ENCODE assay signal across 1 cellular context in genomic region chr19:42261763-42262162, GRCh38.
TF ChIP-seq lines count a peak whose summit lies in the region.

No MANE protein-coding gene starts in this region.

TF ChIP-seq in SK-N-SH treated with all-trans-retinoic acid at 6 μM for 48 hours, 23 proteins besides CTCF, POLR2A, EP300 and RAD21 (continued from another document):
- no peak for TF ChIP-seq GLIS3 (CRISPR knock-in tag; IDR thresholded peaks at IDR 0.05)
- TF ChIP-seq ZFP30 (CRISPR knock-in tag; IDR thresholded peaks at IDR 0.05), result no peak
- TF ChIP-seq ISL1 (CRISPR knock-in tag; IDR thresholded peaks at IDR 0.05), result no peak
- TF ChIP-seq SNAI2 (CRISPR knock-in tag; IDR thresholded peaks at IDR 0.05), result no peak
- TF ChIP-seq CREB5 (CRISPR knock-in tag; IDR thresholded peaks at IDR 0.05; ENCODE audit: low read depth), result no peak
- no peak for TF ChIP-seq TSHZ2 (CRISPR knock-in tag; IDR thresholded peaks at IDR 0.05)
- TF ChIP-seq PPARA (CRISPR knock-in tag; IDR thresholded peaks at IDR 0.05; ENCODE audit: borderline replicate concordance), result no peak
- no peak for TF ChIP-seq POU6F1 (CRISPR knock-in tag; IDR thresholded peaks at IDR 0.05; ENCODE audit: borderline replicate concordance, low read depth)
- no peak for TF ChIP-seq ZFP3 (CRISPR knock-in tag; IDR thresholded peaks at IDR 0.05)
- no peak for TF ChIP-seq ARNTL (CRISPR knock-in tag; IDR thresholded peaks at IDR 0.05; ENCODE audit: borderline replicate concordance, low read depth)
- TF ChIP-seq TOX (CRISPR knock-in tag; IDR thresholded peaks at IDR 0.05; ENCODE audit: borderline replicate concordance), result no peak
- TF ChIP-seq RARB (CRISPR knock-in tag; IDR thresholded peaks at IDR 0.05), result no peak
- TF ChIP-seq ZC3H10 (CRISPR knock-in tag; IDR thresholded peaks at IDR 0.05), result no peak
- TF ChIP-seq ESRRG (CRISPR knock-in tag; IDR thresholded peaks at IDR 0.05), result no peak
- no peak for TF ChIP-seq ZNF70 (CRISPR knock-in tag; IDR thresholded peaks at IDR 0.05)
- TF ChIP-seq BACH2 (CRISPR knock-in tag; IDR thresholded peaks at IDR 0.05; ENCODE audit: borderline replicate concordance), result no peak
- no peak for TF ChIP-seq TCF4 (CRISPR knock-in tag; IDR thresholded peaks at IDR 0.05; ENCODE audit: borderline replicate concordance)
